In the genomic region with DNA sequence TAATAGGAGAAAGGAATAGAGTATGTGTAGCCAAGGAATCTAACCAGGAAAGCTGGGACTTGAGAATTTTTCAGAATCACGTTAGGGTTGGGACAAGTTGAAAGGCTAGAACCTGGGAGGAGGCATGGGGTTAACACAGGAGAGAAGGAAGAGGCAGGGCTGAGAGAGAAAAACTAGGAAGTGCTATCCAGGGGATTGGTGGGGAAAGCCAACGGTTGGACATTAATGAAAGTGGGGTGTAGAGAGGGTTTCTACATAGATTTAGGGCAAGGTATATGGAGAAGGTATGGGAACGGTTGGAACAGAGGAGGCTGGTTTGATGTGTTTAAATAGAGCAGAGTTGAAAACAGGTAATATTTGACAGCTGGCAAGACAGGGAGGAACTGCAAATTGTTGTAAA, we compare ENCODE assay signal across 11 cellular contexts. TPM values are rescaled to one million over a fixed set of nuclear protein-coding genes. Genes with fewer than 3 reads are reported as not detected.
DNase-seq lines count a peak whose midpoint lies in the region; ATAC-seq, FAIRE-seq and TF ChIP-seq lines count a peak whose summit lies in the region.
"Had no signal": no experiment of that assay in that cellular context is flagged by ENCODE, and none has a peak within 500 bp of the region (broad histone marks: within the 10 kb centered on the region; RNA-seq: fewer than 3 reads in every experiment).

No MANE protein-coding gene starts in this region.

- TF ChIP-seq EP300 in suprapubic skin (IDR thresholded peaks at IDR 0.05) = no peak

- H3K9me1 ChIP-seq in keratinocyte (ENCODE audit: control insufficient read depth, extremely low read depth, insufficient read depth, low read length) = peaks cover 5% of the 10 kb centered on the region

- peak overlapping the region; percentile 98 for H3K4me2 ChIP-seq in keratinocyte (ENCODE audit: control insufficient read depth, extremely low read depth, insufficient read depth, low read depth, low read length)

- no peaks in the 10 kb centered on the region for H3K9me3 ChIP-seq in keratinocyte (ENCODE audit: control insufficient read depth, low read depth, low read length)
- no peaks in the 10 kb centered on the region for H3K9me3 ChIP-seq in suprapubic skin

- H3K27ac Mint-ChIP-seq in activated T-cell treated with anti-CD3 and anti-CD28 coated beads, Interleukin-2, amount 50 U/mL, for 72 hours = peak overlapping the region; percentile 89
- H3K27ac Mint-ChIP-seq in activated T-helper 17 cell treated with anti-CD3 and anti-CD28 coated beads, Interleukin-2, amount 50 U/mL, for 72 hours = peak overlapping the region; percentile 96

- H3K79me2 ChIP-seq in keratinocyte (ENCODE audit: control insufficient read depth, insufficient read depth, low read length) = peaks cover 77% of the 10 kb centered on the region

- peaks cover 59% of the 10 kb centered on the region for H3K4me1 Mint-ChIP-seq in activated T-cell treated with anti-CD3 and anti-CD28 coated beads, Interleukin-2, amount 50 U/mL, for 72 hours (ENCODE audit: low read depth)
- peaks cover 49% of the 10 kb centered on the region for H3K4me1 Mint-ChIP-seq in activated T-helper 17 cell treated with anti-CD3 and anti-CD28 coated beads, Interleukin-2, amount 50 U/mL, for 72 hours

- ATAC-seq in activated T-cell treated with anti-CD3 and anti-CD28 coated beads, Interleukin-2, amount 50 U/mL, for 72 hours (replicated peaks in 1 of 2) = no peak
- no peak for ATAC-seq in activated T-helper 17 cell treated with anti-CD3 and anti-CD28 coated beads, Interleukin-2, amount 50 U/mL, for 72 hours (replicated peaks)

- H3K9ac ChIP-seq in keratinocyte (ENCODE audit: control insufficient read depth, extremely low read depth, insufficient read depth, low read length) = no peak overlapping the region

- H2AFZ ChIP-seq in keratinocyte (ENCODE audit: control insufficient read depth, low read length) = no peak overlapping the region

- peaks cover 49 to 61% of the 10 kb centered on the region in 2 donors for H3K36me3 Mint-ChIP-seq in activated T-cell treated with anti-CD3 and anti-CD28 coated beads, Interleukin-2, amount 50 U/mL, for 72 hours (ENCODE audit: insufficient read depth in 2 of 2)
- H3K36me3 Mint-ChIP-seq in activated T-helper 17 cell treated with anti-CD3 and anti-CD28 coated beads, Interleukin-2, amount 50 U/mL, for 72 hours (ENCODE audit: low read depth) = peaks cover 89% of the 10 kb centered on the region

- peaks cover 22% of the 10 kb centered on the region for H3K4me1 ChIP-seq in keratinocyte (ENCODE audit: control insufficient read depth, extremely low read depth, insufficient read depth, low read length)
- peaks cover 45% of the 10 kb centered on the region for H3K4me1 ChIP-seq in suprapubic skin

- H3K4me3 ChIP-seq in keratinocyte (ENCODE audit: control insufficient read depth in 2 of 3, extremely low read depth in 1 of 3, insufficient read depth in 2 of 3, low read depth in 1 of 3, low read length in 3 of 3) = peak overlapping the region in 2 of 3 experiments; percentile 47 to 95
- peak overlapping the region; percentile 58 for H3K4me3 ChIP-seq in suprapubic skin

- H3K27me3 ChIP-seq in keratinocyte (ENCODE audit: control insufficient read depth, extremely low read depth, insufficient read depth, low read length) = no peaks in the 10 kb centered on the region
- no peaks in the 10 kb centered on the region for H3K27me3 ChIP-seq in suprapubic skin

- no peak for FAIRE-seq in keratinocyte (lab: Jason Lieb, UNC)

- no peaks in the 10 kb centered on the region for H3K9me3 Mint-ChIP-seq in activated T-cell treated with anti-CD3 and anti-CD28 coated beads, Interleukin-2, amount 50 U/mL, for 72 hours
- H3K9me3 Mint-ChIP-seq in activated T-helper 17 cell treated with anti-CD3 and anti-CD28 coated beads, Interleukin-2, amount 50 U/mL, for 72 hours = no peaks in the 10 kb centered on the region

- TF ChIP-seq POLR2A in suprapubic skin (IDR thresholded peaks at IDR 0.05) = no peak

- H3K27me3 Mint-ChIP-seq in activated T-cell treated with anti-CD3 and anti-CD28 coated beads, Interleukin-2, amount 50 U/mL, for 72 hours (ENCODE audit: low read depth) = no peaks in the 10 kb centered on the region
- no peaks in the 10 kb centered on the region for H3K27me3 Mint-ChIP-seq in activated T-helper 17 cell treated with anti-CD3 and anti-CD28 coated beads, Interleukin-2, amount 50 U/mL, for 72 hours

- H3K36me3 ChIP-seq in keratinocyte (ENCODE audit: control insufficient read depth in 2 of 2, extremely low read depth in 1 of 2, insufficient read depth in 2 of 2, low read length in 2 of 2) = peaks cover 27 to 42% of the 10 kb centered on the region in 2 experiments
- peaks cover 39% of the 10 kb centered on the region for H3K36me3 ChIP-seq in suprapubic skin

- intact Hi-C loops in head of caudate nucleus (cut with DNase I) = no loop called here

- dilution Hi-C loops in keratinocyte (cut with MboI; ENCODE audit: extremely low pct_ligation_motif_present, low sequenced_read_pairs) = no loop called here

- no peak for TF ChIP-seq CTCF in keratinocyte (optimal IDR thresholded peaks at IDR 0.05 in 1 of 3, IDR thresholded peaks at IDR 0.05 in 1 of 3, conservative IDR thresholded peaks at IDR 0.05 in 1 of 3; ENCODE audit: extremely low read depth in 1 of 3, insufficient read depth in 2 of 3, low read length in 3 of 3)
- no peak for TF ChIP-seq CTCF in suprapubic skin (IDR thresholded peaks at IDR 0.05)

- peak overlapping the region; percentile 79 to 95 for H3K4me3 Mint-ChIP-seq in activated T-cell treated with anti-CD3 and anti-CD28 coated beads, Interleukin-2, amount 50 U/mL, for 72 hours
- peak overlapping the region; percentile 95 for H3K4me3 Mint-ChIP-seq in activated T-helper 17 cell treated with anti-CD3 and anti-CD28 coated beads, Interleukin-2, amount 50 U/mL, for 72 hours

- DNase-seq in activated T-cell treated with anti-CD3 and anti-CD28 coated beads, Interleukin-2, amount 50 U/mL, for 72 hours = no peak
- DNase-seq in activated T-cell treated with anti-CD3 and anti-CD28 coated beads, Interleukin-2, amount 50 U/mL, for 1 hour = no peak
- DNase-seq in keratinocyte (ENCODE audit: low read depth, low spot score) = no peak
- DNase-seq in suprapubic skin (ENCODE audit: low spot score in 2 of 2) = no peak
- DNase-seq in amniotic stem cell (lab: John Stamatoyannopoulos, UW) = no peak
- DNase-seq in head of caudate nucleus = no peak
- DNase-seq in midbrain (lab: John Stamatoyannopoulos, UW) = no peak

- H3K27ac ChIP-seq in keratinocyte (ENCODE audit: control insufficient read depth, insufficient read depth, low read length) (no peak overlapping the region), suprapubic skin (no peak overlapping the region)

- WGBS in suprapubic skin = 23% methylated on average over 3 of the region's 3 CpGs

- peaks cover 52% of the 10 kb centered on the region for H4K20me1 ChIP-seq in keratinocyte (ENCODE audit: control insufficient read depth, extremely low read depth, insufficient read depth, low read length)

RNA-seq across cellular contexts. Expression of a gene that starts 2.7 kb away (rescaled TPM):
- total RNA-seq in activated T-cell treated with anti-CD3 and anti-CD28 coated beads, Interleukin-2, amount 50 U/mL, for 72 hours = 100 to 1,000 TPM; 696 to 731 TPM
- 100 to 1,000 TPM; 553 to 810 TPM for total RNA-seq in activated T-helper 17 cell treated with anti-CD3 and anti-CD28 coated beads, Interleukin-2, amount 50 U/mL, for 72 hours
- 74.1 to 120 TPM (median 101 TPM) in 3 replicates for polyA plus RNA-seq in keratinocyte
- polyA plus RNA-seq in keratinocyte (2011; ENCODE audit: low read depth) = 217 TPM
- 78.2 and 121 TPM in 2 replicates for polyA plus RNA-seq in keratinocyte (2011; cell fraction: cytosol; rRNA removed)
- polyA plus RNA-seq in keratinocyte (2011; cell fraction: nucleus; rRNA removed) = 884 and 1,047 TPM in 2 replicates
- polyA plus RNA-seq in keratinocyte (2012; ENCODE audit: low replicate concordance) = 295 and 403 TPM in 2 replicates
- 89.7 to 893 TPM (median 136 TPM) in 3 replicates for polyA minus RNA-seq in keratinocyte
- polyA minus RNA-seq in keratinocyte (2011; cell fraction: cytosol; rRNA and poly(A)+ RNA removed) = 113 TPM
- 211 and 325 TPM in 2 replicates for polyA minus RNA-seq in keratinocyte (2011; cell fraction: nucleus; rRNA and poly(A)+ RNA removed)
- 1,000 to 10,000 TPM in 1 of 4 donors, 100 to 1,000 TPM in 3; 484 to 1,595 (median 654) TPM for total RNA-seq in suprapubic skin

RNA-seq across cellular contexts. Expression of a gene that starts 21.9 kb away (rescaled TPM):
- 100 to 1,000 TPM; 158 to 208 TPM for total RNA-seq in activated T-cell treated with anti-CD3 and anti-CD28 coated beads, Interleukin-2, amount 50 U/mL, for 72 hours
- total RNA-seq in activated T-helper 17 cell treated with anti-CD3 and anti-CD28 coated beads, Interleukin-2, amount 50 U/mL, for 72 hours = 100 to 1,000 TPM; 160 to 280 TPM
- polyA plus RNA-seq in keratinocyte = 150 to 593 TPM (median 235 TPM) in 3 replicates
- polyA plus RNA-seq in keratinocyte (2011; ENCODE audit: low read depth) = 204 TPM
- 166 and 381 TPM in 2 replicates for polyA plus RNA-seq in keratinocyte (2011; cell fraction: cytosol; rRNA removed)
- 77.1 and 78.3 TPM in 2 replicates for polyA plus RNA-seq in keratinocyte (2011; cell fraction: nucleus; rRNA removed)
- polyA plus RNA-seq in keratinocyte (2012; ENCODE audit: low replicate concordance) = 427 and 463 TPM in 2 replicates
- polyA minus RNA-seq in keratinocyte = 135 to 251 TPM (median 221 TPM) in 3 replicates
- polyA minus RNA-seq in keratinocyte (2011; cell fraction: cytosol; rRNA and poly(A)+ RNA removed) = 271 TPM
- 24.4 and 30.2 TPM in 2 replicates for polyA minus RNA-seq in keratinocyte (2011; cell fraction: nucleus; rRNA and poly(A)+ RNA removed)
- 100 to 1,000 TPM; 174 to 249 (median 213) TPM for total RNA-seq in suprapubic skin

RNA-seq across cellular contexts. Expression of a gene that starts 32.2 kb away (rescaled TPM):
- under 1 TPM in 1 of 2 donors, not detected in 1; 0.46 TPM for total RNA-seq in activated T-cell treated with anti-CD3 and anti-CD28 coated beads, Interleukin-2, amount 50 U/mL, for 72 hours
- not detected for total RNA-seq in activated T-helper 17 cell treated with anti-CD3 and anti-CD28 coated beads, Interleukin-2, amount 50 U/mL, for 72 hours
- not detected in 3 replicates for polyA plus RNA-seq in keratinocyte
- polyA plus RNA-seq in keratinocyte (2011; ENCODE audit: low read depth) = not detected
- not detected in 2 replicates for polyA plus RNA-seq in keratinocyte (2011; cell fraction: cytosol; rRNA removed)
- not detected in 2 replicates for polyA plus RNA-seq in keratinocyte (2011; cell fraction: nucleus; rRNA removed)
- polyA plus RNA-seq in keratinocyte (2012; ENCODE audit: low replicate concordance) = not detected in 2 replicates
- not detected in 3 replicates for polyA minus RNA-seq in keratinocyte
- polyA minus RNA-seq in keratinocyte (2011; cell fraction: cytosol; rRNA and poly(A)+ RNA removed) = not detected
- polyA minus RNA-seq in keratinocyte (2011; cell fraction: nucleus; rRNA and poly(A)+ RNA removed) = not detected in 2 replicates
- total RNA-seq in suprapubic skin = not detected
- total RNA-seq: dermis microvascular lymphatic vessel endothelial cell, HT1080 had no signal

RNA-seq across cellular contexts. Expression of a gene that starts 35.1 kb away (rescaled TPM):
- 1 to 10 TPM; 7.6 to 8.8 TPM for total RNA-seq in activated T-cell treated with anti-CD3 and anti-CD28 coated beads, Interleukin-2, amount 50 U/mL, for 72 hours
- 1 to 10 TPM; 2.2 to 2.9 TPM for total RNA-seq in activated T-helper 17 cell treated with anti-CD3 and anti-CD28 coated beads, Interleukin-2, amount 50 U/mL, for 72 hours
- 0.20 to 0.67 TPM (median 0.22 TPM) in 3 replicates for polyA plus RNA-seq in keratinocyte
- 0.45 TPM for polyA plus RNA-seq in keratinocyte (2011; ENCODE audit: low read depth)
- 0.34 and 0.73 TPM in 2 replicates for polyA plus RNA-seq in keratinocyte (2011; cell fraction: cytosol; rRNA removed)
- 0.73 and 1.3 TPM in 2 replicates for polyA plus RNA-seq in keratinocyte (2011; cell fraction: nucleus; rRNA removed)
- polyA plus RNA-seq in keratinocyte (2012; ENCODE audit: low replicate concordance) = 0.29 and 1.5 TPM in 2 replicates
- 0.07 TPM in 1 of 3 replicates, not detected in the others for polyA minus RNA-seq in keratinocyte
- not detected for polyA minus RNA-seq in keratinocyte (2011; cell fraction: cytosol; rRNA and poly(A)+ RNA removed)
- polyA minus RNA-seq in keratinocyte (2011; cell fraction: nucleus; rRNA and poly(A)+ RNA removed) = 0.53 TPM in 1 of 2 replicates, not detected in the other
- 1 to 10 TPM; 1.6 to 9.5 (median 5.6) TPM for total RNA-seq in suprapubic skin
- total RNA-seq: HT1080 had no signal

RNA-seq across cellular contexts. Expression of a gene that starts 43.1 kb away (rescaled TPM):
- total RNA-seq in activated T-cell treated with anti-CD3 and anti-CD28 coated beads, Interleukin-2, amount 50 U/mL, for 72 hours = under 1 TPM in 1 of 2 donors, not detected in 1; 0.29 TPM
- total RNA-seq in activated T-helper 17 cell treated with anti-CD3 and anti-CD28 coated beads, Interleukin-2, amount 50 U/mL, for 72 hours = not detected
- not detected in 3 replicates for polyA plus RNA-seq in keratinocyte
- polyA plus RNA-seq in keratinocyte (2011; ENCODE audit: low read depth) = not detected
- polyA plus RNA-seq in keratinocyte (2011; cell fraction: cytosol; rRNA removed) = not detected in 2 replicates
- not detected in 2 replicates for polyA plus RNA-seq in keratinocyte (2011; cell fraction: nucleus; rRNA removed)
- not detected in 2 replicates for polyA plus RNA-seq in keratinocyte (2012; ENCODE audit: low replicate concordance)
- not detected in 3 replicates for polyA minus RNA-seq in keratinocyte
- polyA minus RNA-seq in keratinocyte (2011; cell fraction: cytosol; rRNA and poly(A)+ RNA removed) = not detected
- polyA minus RNA-seq in keratinocyte (2011; cell fraction: nucleus; rRNA and poly(A)+ RNA removed) = not detected in 2 replicates
- not detected for total RNA-seq in suprapubic skin
- total RNA-seq: dermis microvascular lymphatic vessel endothelial cell, HT1080, SK-MEL-5 had no signal
